ENCODE assay signal across 11 cellular contexts in genomic region chr3:22371592-22372291, GRCh38.
DNase-seq lines count a peak whose midpoint lies in the region; ATAC-seq and TF ChIP-seq lines count a peak whose summit lies in the region.
"Had no signal": no experiment of that assay in that cellular context is flagged by ENCODE, and none has a peak within 500 bp of the region (broad histone marks: within the 10 kb centered on the region; RNA-seq: fewer than 3 reads in every experiment).

No MANE protein-coding gene starts in this region.

- H4K20me1 ChIP-seq in OCI-LY7 (ENCODE audit: insufficient read depth, low read length) = no peaks in the 10 kb centered on the region

- no peak overlapping the region for H2AFZ ChIP-seq in OCI-LY7 (ENCODE audit: low read length)

- H3K4me1 ChIP-seq in OCI-LY7 (ENCODE audit: insufficient read depth, low read length, poor library complexity, severe bottlenecking) = no peaks in the 10 kb centered on the region

- H3K9me3 ChIP-seq in OCI-LY7 (ENCODE audit: low read length) = no peaks in the 10 kb centered on the region

- H3K4me1 Mint-ChIP-seq in CD14-positive monocyte (peaks cover 11% of the 10 kb centered on the region), WTC11 (peaks cover 20% of the 10 kb centered on the region), progenitor cell of endocrine pancreas (ENCODE audit: low read depth) (peaks cover 5% of the 10 kb centered on the region)

- POLR2A ChIA-PET in WTC11 (lab: Charles Lee) = no interaction called here
- POLR2A ChIA-PET in OCI-LY7 (lab: Charles Lee) = no interaction called here

- H3K27me3 Mint-ChIP-seq in CD14-positive monocyte (ENCODE audit: low read depth in 3 of 3) (peaks cover 30 to 42% (median 32%) of the 10 kb centered on the region in 3 donors), WTC11 (ENCODE audit: low read depth) (peaks cover 42% of the 10 kb centered on the region), progenitor cell of endocrine pancreas (peaks cover 74% of the 10 kb centered on the region)

- CTCF ChIA-PET in WTC11 (lab: Charles Lee) (interaction anchor here (0.8 to 1.2 kb wide), 2 partner anchors 42 to 196 kb away, joined by 3 read pairs; no protein-coding TSS in a partner anchor), OCI-LY7 (lab: Charles Lee; ENCODE audit: unreplicated experiment) (no interaction called here)

- DNase-seq in CD14-positive monocyte (ENCODE audit: low spot score) = no peak
- DNase-seq in WTC11 (ENCODE audit: low spot score) = peak; percentile 29
- peak; percentile 27 for DNase-seq in left ventricle myocardium superior
- no peak for DNase-seq in progenitor cell of endocrine pancreas (ENCODE audit: low spot score, unreplicated experiment)
- no peak for DNase-seq in GF-D8 (lab: John Stamatoyannopoulos, UW)
- no peak for DNase-seq in UCSD-AML1 (lab: John Stamatoyannopoulos, UW; ENCODE audit: unreplicated experiment)
- no peak for DNase-seq in globus pallidus (ENCODE audit: low spot score)
- DNase-seq in OCI-LY7 (ENCODE audit: low spot score) = no peak
- DNase-seq: activated T-cell treated with anti-CD3 and anti-CD28 coated beads, Interleukin-2, amount 50 U/mL, for 72 hours; NCI-H2029 had no signal

- intact Hi-C loops in CD14-positive monocyte (cut with micrococcal nuclease) = no loop called here
- intact Hi-C loops in left ventricle myocardium superior (cut with micrococcal nuclease) = no loop called here
- intact Hi-C loops in OCI-LY7 (cut with micrococcal nuclease; ENCODE audit: unreplicated experiment) = no loop called here

- H3K27ac ChIP-seq in OCI-LY7 (ENCODE audit: low read depth, low read length, poor library complexity, severe bottlenecking) = no peak overlapping the region
- H3K27ac ChIP-seq: VCaP had no signal

- H3K4me3 Mint-ChIP-seq in CD14-positive monocyte = peak overlapping the region; percentile 25 to 77
- peak overlapping the region; percentile 67 for H3K4me3 Mint-ChIP-seq in WTC11
- H3K4me3 Mint-ChIP-seq in progenitor cell of endocrine pancreas (ENCODE audit: low read depth) = peak overlapping the region; percentile 64

- no peak overlapping the region for H3K4me3 ChIP-seq in OCI-LY7 (ENCODE audit: low read depth, low read length, poor library complexity, severe bottlenecking)

- H3K27ac Mint-ChIP-seq in CD14-positive monocyte (peak overlapping the region in 1 of 7 donors; percentile 11), WTC11 (no peak overlapping the region), progenitor cell of endocrine pancreas (no peak overlapping the region)
- H3K27ac Mint-ChIP-seq: activated T-cell treated with anti-CD3 and anti-CD28 coated beads, Interleukin-2, amount 50 U/mL, for 72 hours had no signal

- H3K4me2 ChIP-seq in OCI-LY7 (ENCODE audit: low read length) = no peak overlapping the region

- no peaks in the 10 kb centered on the region for H3K79me2 ChIP-seq in OCI-LY7 (ENCODE audit: insufficient read depth, low read depth, low read length)

- peak; percentile 63 for ATAC-seq in WTC11
- ATAC-seq in left ventricle myocardium superior = no peak
- ATAC-seq: activated T-cell treated with anti-CD3 and anti-CD28 coated beads, Interleukin-2, amount 50 U/mL, for 72 hours had no signal

- TF ChIP-seq CTCF in CD14-positive monocyte (IDR thresholded peaks at IDR 0.05) = no peak
- no peak for TF ChIP-seq CTCF in WTC11 (IDR thresholded peaks at IDR 0.05)
- TF ChIP-seq CTCF in progenitor cell of endocrine pancreas (IDR thresholded peaks at IDR 0.05; ENCODE audit: unreplicated experiment) = no peak
- no peak for TF ChIP-seq CTCF in OCI-LY7 (conservative IDR thresholded peaks at IDR 0.05; ENCODE audit: low read length)

- H3K9me2 ChIP-seq in OCI-LY7 (ENCODE audit: insufficient read depth, low read length) = no peaks in the 10 kb centered on the region

- H3K36me3 Mint-ChIP-seq in CD14-positive monocyte (no peaks in the 10 kb centered on the region), WTC11 (no peaks in the 10 kb centered on the region), progenitor cell of endocrine pancreas (ENCODE audit: insufficient read depth) (no peaks in the 10 kb centered on the region)

- no peaks in the 10 kb centered on the region for H3K36me3 ChIP-seq in OCI-LY7 (ENCODE audit: insufficient read depth, low read length)

- H3K9me3 Mint-ChIP-seq in CD14-positive monocyte (peaks cover 0 to 3% (median 0%) of the 10 kb centered on the region in 7 donors), WTC11 (peaks cover under 1% of the 10 kb centered on the region; the same call in 1 of the 2 replicates), progenitor cell of endocrine pancreas (ENCODE audit: low read depth) (peaks cover under 1% of the 10 kb centered on the region)

- BruUV-seq in OCI-LY7 (replicated peaks; lab: Mats Ljungman, UMichigan) = no TSS peak

TF ChIP-seq in WTC11, 78 proteins besides CTCF, POLR2A, EP300 and RAD21:
- TF ChIP-seq HMGA2 (CRISPR knock-in tag; IDR thresholded peaks at IDR 0.05) (no peak), TEAD4 (CRISPR knock-in tag; IDR thresholded peaks at IDR 0.05) (no peak), ERG (CRISPR knock-in tag; IDR thresholded peaks at IDR 0.05) (no peak), TCF7 (CRISPR knock-in tag; IDR thresholded peaks at IDR 0.05; ENCODE audit: low read depth) (no peak), MAX (CRISPR knock-in tag; IDR thresholded peaks at IDR 0.05) (no peak), ZNF423 (CRISPR knock-in tag; IDR thresholded peaks at IDR 0.05) (peak; percentile 39; the same call in 1 of the 2 replicates), ETV6 (CRISPR knock-in tag; IDR thresholded peaks at IDR 0.05) (peak; percentile 92; the same call in 1 of the 2 replicates), CBFB (CRISPR knock-in tag; IDR thresholded peaks at IDR 0.05; ENCODE audit: low read depth) (no peak)

Comparison
In these comparisons a context has a peak if more than half of its experiments do, and no peak if none do; other contexts are left out.
1. DNase-seq: peak in WTC11 (single experiment) and left ventricle myocardium superior (single experiment); none in CD14-positive monocyte (single experiment), progenitor cell of endocrine pancreas (single experiment), GF-D8 (single experiment), UCSD-AML1 (single experiment), globus pallidus (single experiment) and OCI-LY7 (single experiment).
2. Peak in every context shown above with its lines, with median percentiles within 50 percentile points of each other: H3K4me3 Mint-ChIP-seq.